ENCODE assay signal across 21 cellular contexts in the genomic region with DNA sequence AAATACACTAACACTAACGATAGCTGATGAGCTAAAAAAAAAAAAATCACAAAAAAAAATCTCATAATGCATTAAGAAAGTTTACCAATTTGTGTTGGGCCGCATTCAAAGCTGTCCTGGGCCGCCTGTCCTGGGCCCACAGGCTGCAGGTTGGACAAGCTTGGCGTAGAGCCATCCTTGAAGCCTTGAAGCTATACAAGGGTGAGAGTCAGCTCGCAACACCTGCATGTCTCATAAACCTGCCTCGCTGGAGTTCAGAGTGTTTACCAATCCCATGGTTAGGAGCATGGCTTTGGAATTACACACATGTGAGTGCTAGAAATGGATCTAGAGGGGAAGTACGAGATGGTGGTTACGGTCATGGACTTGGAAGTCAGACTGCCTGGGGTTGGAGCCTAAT.
A peak's percentile ranks its signal among the peaks of the same experiment; 100 is the strongest.
DNase-seq lines count a peak whose midpoint lies in the region; ATAC-seq, FAIRE-seq and TF ChIP-seq lines count a peak whose summit lies in the region.
"Had no signal": no experiment of that assay in that cellular context is flagged by ENCODE, and none has a peak within 500 bp of the region (broad histone marks: within the 10 kb centered on the region; RNA-seq: fewer than 3 reads in every experiment).

No MANE protein-coding gene starts in this region.

- FAIRE-seq in HepG2 (lab: Jason Lieb, UNC) (no peak), bronchial epithelial cell (lab: Jason Lieb, UNC) (peak; percentile 18)
- FAIRE-seq: D721Med had no signal

- H3K79me2 ChIP-seq in HepG2 (ENCODE audit: insufficient read depth, low read length), result no peaks in the 10 kb centered on the region

- H2AFZ ChIP-seq in HepG2 (ENCODE audit: low read length), result no peak overlapping the region

- no peaks in the 10 kb centered on the region for H3K4me1 Mint-ChIP-seq in stimulated activated memory B cell treated with anti-CD40 and anti-IgM and Interleukin-4, amounts not matched to agents 10 μg/mL and 1 μg/mL and 100 μg/mL, for 72 hours
- no peaks in the 10 kb centered on the region for H3K4me1 Mint-ChIP-seq in activated CD4-positive, alpha-beta T cell treated with anti-CD3 and anti-CD28 coated beads for 36 hours
- H3K4me1 Mint-ChIP-seq: T-cell had no signal

- BruUV-seq in HepG2 (replicated peaks; lab: Mats Ljungman, UMichigan), result no TSS peak

- TF ChIP-seq POLR2A in HepG2 (IDR thresholded peaks at IDR 0.05; ENCODE audit: insufficient read depth in 1 of 2, low read depth in 2 of 2, low read length in 2 of 2) (no peak), right lobe of liver (IDR thresholded peaks at IDR 0.05) (no peak)

- DNase-seq in NCI-H1092 treated with DMSO at 0.1 percent for 48 hours (lab: John Stamatoyannopoulos, UW) (peak; percentile 16), NCI-H1092 (lab: John Stamatoyannopoulos, UW) (no peak), HepG2 (ENCODE audit: low spot score) (no peak), right lobe of liver (no peak), bronchial epithelial cell (ENCODE audit: low read depth) (no peak), NCI-H2227 treated with DMSO at 0.1 percent for 48 hours (lab: John Stamatoyannopoulos, UW) (no peak)
- DNase-seq in activated CD4-positive, alpha-beta T cell treated with anti-CD3 and anti-CD28 coated beads for 36 hours, result no peak
- DNase-seq: 8988T; CD8-positive, alpha-beta T cell; EL; GOT3; KG1; NCI-H1048; NCI-H446; Peyer's patch; SK-N-SH; T-cell; T-helper 9 cell had no signal

- TF ChIP-seq EP300 in HepG2 (IDR thresholded peaks at IDR 0.05; ENCODE audit: low read depth in 2 of 2, low read length in 2 of 2) (no peak), HepG2 (CRISPR knock-in tag; IDR thresholded peaks at IDR 0.05; ENCODE audit: borderline replicate concordance) (no peak)

- H3K9me3 Mint-ChIP-seq in stimulated activated memory B cell treated with anti-CD40 and anti-IgM and Interleukin-4, amounts not matched to agents 10 μg/mL and 1 μg/mL and 100 μg/mL, for 72 hours, result peaks cover 4% of the 10 kb centered on the region
- H3K9me3 Mint-ChIP-seq in activated CD4-positive, alpha-beta T cell treated with anti-CD3 and anti-CD28 coated beads for 36 hours (ENCODE audit: low read depth), result no peaks in the 10 kb centered on the region
- H3K9me3 Mint-ChIP-seq: CD8-positive, alpha-beta T cell had no signal

- no peak overlapping the region for H3K9ac ChIP-seq in HepG2 (ENCODE audit: insufficient read depth, low read depth, low read length)
- H3K9ac ChIP-seq: SK-N-SH had no signal

- POLR2A ChIA-PET in HepG2 (lab: Yijun Ruan, JAX), result no interaction called here
- POLR2A ChIA-PET in activated CD4-positive, alpha-beta T cell treated with anti-CD3 and anti-CD28 coated beads for 36 hours (lab: Charles Lee), result no interaction called here

- no peaks in the 10 kb centered on the region for H3K27me3 Mint-ChIP-seq in stimulated activated memory B cell treated with anti-CD40 and anti-IgM and Interleukin-4, amounts not matched to agents 10 μg/mL and 1 μg/mL and 100 μg/mL, for 72 hours
- H3K27me3 Mint-ChIP-seq in activated CD4-positive, alpha-beta T cell treated with anti-CD3 and anti-CD28 coated beads for 36 hours, result peaks cover 5% of the 10 kb centered on the region

- TF ChIP-seq CTCF in HepG2 (CRISPR knock-in tag; IDR thresholded peaks at IDR 0.05) (no peak), right lobe of liver (IDR thresholded peaks at IDR 0.05) (no peak), bronchial epithelial cell (IDR thresholded peaks at IDR 0.05; ENCODE audit: insufficient read depth, low read length, severe bottlenecking) (no peak)

- CTCF ChIA-PET in HepG2 (lab: Yijun Ruan, JAX; ENCODE audit: low intra/inter-chr PET ratio, low total read pairs), result no interaction called here
- CTCF ChIA-PET in activated CD4-positive, alpha-beta T cell treated with anti-CD3 and anti-CD28 coated beads for 36 hours (lab: Charles Lee), result no interaction called here

- H3K4me1 ChIP-seq in HepG2 (ENCODE audit: insufficient read depth, low read length) (no peaks in the 10 kb centered on the region), right lobe of liver (no peaks in the 10 kb centered on the region)
- H3K4me1 ChIP-seq: Peyer's patch had no signal

- no peaks in the 10 kb centered on the region for H3K36me3 Mint-ChIP-seq in stimulated activated memory B cell treated with anti-CD40 and anti-IgM and Interleukin-4, amounts not matched to agents 10 μg/mL and 1 μg/mL and 100 μg/mL, for 72 hours
- no peaks in the 10 kb centered on the region for H3K36me3 Mint-ChIP-seq in activated CD4-positive, alpha-beta T cell treated with anti-CD3 and anti-CD28 coated beads for 36 hours (ENCODE audit: low read depth)
- H3K36me3 Mint-ChIP-seq: CD8-positive, alpha-beta T cell; T-cell had no signal

- 11% methylated on average over 6 of the region's 8 CpGs for WGBS in HepG2 (ENCODE audit: low lambda C conversion rate)
- WGBS in right lobe of liver (ENCODE audit: insufficient coverage, low coverage, low lambda C conversion rate, missing lambda C conversion rate), result 88% methylated on average over 8 of the region's 8 CpGs

- no peaks in the 10 kb centered on the region for H4K20me1 ChIP-seq in HepG2 (ENCODE audit: insufficient read depth, low read length)

- no peaks in the 10 kb centered on the region for H3K36me3 ChIP-seq in HepG2 (replicated peaks in 1 of 2; ENCODE audit: control insufficient read depth in 1 of 2, insufficient read depth in 2 of 2, low read length in 2 of 2)
- no peaks in the 10 kb centered on the region for H3K36me3 ChIP-seq in right lobe of liver
- no peaks in the 10 kb centered on the region for H3K36me3 ChIP-seq in bronchial epithelial cell (ENCODE audit: control insufficient read depth, insufficient read depth, low read length)
- H3K36me3 ChIP-seq: Peyer's patch had no signal

- in situ Hi-C loops in HepG2 (cut with HindIII; ENCODE audit: extremely low pct_ligation_motif_present, low pct_unique_long_range_greater_than_20kb), result no loop called here

- H3K4me3 Mint-ChIP-seq in stimulated activated memory B cell treated with anti-CD40 and anti-IgM and Interleukin-4, amounts not matched to agents 10 μg/mL and 1 μg/mL and 100 μg/mL, for 72 hours, result no peak overlapping the region
- H3K4me3 Mint-ChIP-seq in activated CD4-positive, alpha-beta T cell treated with anti-CD3 and anti-CD28 coated beads for 36 hours, result no peak overlapping the region
- H3K4me3 Mint-ChIP-seq: CD8-positive, alpha-beta T cell; T-cell had no signal

- TF ChIP-seq RAD21 in HepG2 (CRISPR knock-in tag; IDR thresholded peaks at IDR 0.05), result no peak

- H3K27ac ChIP-seq in HepG2 (ENCODE audit: extremely low read length, insufficient read depth, low read length) (no peak overlapping the region), right lobe of liver (no peak overlapping the region)
- H3K27ac ChIP-seq: Peyer's patch had no signal

- ATAC-seq in HepG2 (no peak), right lobe of liver (no peak)
- no peak for ATAC-seq in stimulated activated memory B cell treated with anti-CD40 and anti-IgM and Interleukin-4, amounts not matched to agents 10 μg/mL and 1 μg/mL and 100 μg/mL, for 72 hours
- ATAC-seq in activated CD4-positive, alpha-beta T cell treated with anti-CD3 and anti-CD28 coated beads for 36 hours, result no peak
- ATAC-seq: CD8-positive, alpha-beta T cell; Right ventricle myocardium inferior; T-cell had no signal

- H3K27me3 ChIP-seq in HepG2 (ENCODE audit: control insufficient read depth in 1 of 2, insufficient read depth in 2 of 2, low read length in 2 of 2) (peaks cover 0 to 5% of the 10 kb centered on the region in 2 experiments; a peak in 1 of 5 replicates), right lobe of liver (no peaks in the 10 kb centered on the region), bronchial epithelial cell (ENCODE audit: control insufficient read depth, insufficient read depth, low read length) (no peaks in the 10 kb centered on the region)
- H3K27me3 ChIP-seq: Peyer's patch had no signal

- H3K4me3 ChIP-seq in HepG2 (replicated peaks in 1 of 3; ENCODE audit: insufficient read depth in 1 of 3, low read depth in 2 of 3, low read length in 3 of 3) (no peak overlapping the region), right lobe of liver (no peak overlapping the region), bronchial epithelial cell (ENCODE audit: low read depth, low read length) (no peak overlapping the region)
- H3K4me3 ChIP-seq: Peyer's patch had no signal

- intact Hi-C loops in HepG2 (cut with micrococcal nuclease; ENCODE audit: unreplicated experiment) (no loop called here), right lobe of liver (cut with DNase I) (no loop called here)
- intact Hi-C loops in activated CD4-positive, alpha-beta T cell treated with anti-CD3 and anti-CD28 coated beads for 36 hours (cut with DNase I, micrococcal nuclease), result no loop called here

- H3K27ac Mint-ChIP-seq in stimulated activated memory B cell treated with anti-CD40 and anti-IgM and Interleukin-4, amounts not matched to agents 10 μg/mL and 1 μg/mL and 100 μg/mL, for 72 hours, result no peak overlapping the region
- no peak overlapping the region for H3K27ac Mint-ChIP-seq in activated CD4-positive, alpha-beta T cell treated with anti-CD3 and anti-CD28 coated beads for 36 hours
- H3K27ac Mint-ChIP-seq: CD8-positive, alpha-beta T cell; T-cell had no signal

- no peak overlapping the region for H3K4me2 ChIP-seq in HepG2 (ENCODE audit: low read depth, low read length)
- H3K4me2 ChIP-seq: SK-N-SH had no signal

- H3K9me3 ChIP-seq in HepG2 (ENCODE audit: low read length) (no peaks in the 10 kb centered on the region), right lobe of liver (no peaks in the 10 kb centered on the region)
- H3K9me3 ChIP-seq: Peyer's patch, SK-N-SH had no signal

TF ChIP-seq in HepG2, 621 proteins besides CTCF, POLR2A, EP300 and RAD21:
- TF ChIP-seq ZC3H13 (CRISPR knock-in tag; IDR thresholded peaks at IDR 0.05) (no peak), ZNF207 (IDR thresholded peaks at IDR 0.05; ENCODE audit: borderline replicate concordance) (no peak), DNMT1 (CRISPR knock-in tag; IDR thresholded peaks at IDR 0.05) (no peak)
- TF ChIP-seq, protein P1, sequence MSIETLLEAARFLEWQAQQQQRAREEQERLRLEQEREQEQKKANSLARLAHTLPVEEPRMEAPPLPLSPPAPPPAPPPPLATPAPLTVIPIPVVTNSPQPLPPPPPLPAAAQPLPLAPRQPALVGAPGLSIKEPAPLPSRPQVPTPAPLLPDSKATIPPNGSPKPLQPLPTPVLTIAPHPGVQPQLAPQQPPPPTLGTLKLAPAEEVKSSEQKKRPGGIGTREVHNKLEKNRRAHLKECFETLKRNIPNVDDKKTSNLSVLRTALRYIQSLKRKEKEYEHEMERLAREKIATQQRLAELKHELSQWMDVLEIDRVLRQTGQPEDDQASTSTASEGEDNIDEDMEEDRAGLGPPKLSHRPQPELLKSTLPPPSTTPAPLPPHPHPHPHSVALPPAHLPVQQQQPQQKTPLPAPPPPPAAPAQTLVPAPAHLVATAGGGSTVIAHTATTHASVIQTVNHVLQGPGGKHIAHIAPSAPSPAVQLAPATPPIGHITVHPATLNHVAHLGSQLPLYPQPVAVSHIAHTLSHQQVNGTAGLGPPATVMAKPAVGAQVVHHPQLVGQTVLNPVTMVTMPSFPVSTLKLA (IDR thresholded peaks at IDR 0.05), result 0 out of 2 replicates have a peak, but pooled peaks have one; percentile 19
